ENCODE assay signal across 8 cellular contexts in the genomic region with DNA sequence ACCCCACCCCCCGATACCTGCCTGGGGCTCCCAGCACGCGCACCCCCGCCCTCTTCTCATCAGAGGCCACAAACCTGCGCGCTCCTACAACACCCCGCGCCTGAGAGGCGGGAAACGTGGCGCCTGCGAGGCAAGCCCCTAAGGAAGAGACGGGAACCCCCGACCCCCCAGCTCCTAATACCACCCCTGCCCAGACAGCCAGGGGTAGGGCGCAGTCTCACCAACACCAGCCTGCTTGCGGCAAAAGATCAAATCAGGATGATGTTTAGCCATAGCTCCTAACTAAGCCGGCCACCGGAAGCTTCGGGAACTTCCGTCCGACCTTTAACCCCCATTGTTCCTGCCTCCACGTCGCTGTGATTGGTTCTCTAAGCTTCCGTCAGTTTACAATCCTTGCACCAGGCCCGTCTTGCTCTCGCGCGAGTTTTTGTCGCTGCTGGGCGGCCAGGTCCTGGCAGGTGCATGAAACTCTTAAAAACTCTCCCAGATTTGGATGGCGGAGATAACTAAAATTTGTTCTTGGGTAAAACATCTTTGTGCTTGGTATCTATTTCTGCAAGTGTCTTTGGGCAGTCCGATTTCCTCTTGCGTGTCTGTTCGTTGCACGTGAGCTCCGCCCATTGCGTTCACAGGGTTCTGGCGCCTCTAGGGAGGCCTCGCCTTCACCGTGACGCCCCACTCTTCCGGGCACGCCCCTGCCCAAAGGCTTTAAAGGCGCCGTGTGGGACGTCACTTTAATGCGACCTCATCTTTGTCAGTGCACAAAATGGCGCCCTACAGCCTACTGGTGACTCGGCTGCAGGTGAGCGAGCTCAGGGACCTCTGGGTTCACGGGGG. TPM values are rescaled to one million over a fixed set of nuclear protein-coding genes. Genes with fewer than 3 reads are reported as not detected.
DNase-seq lines count a peak whose midpoint lies in the region; ATAC-seq, FAIRE-seq and TF ChIP-seq lines count a peak whose summit lies in the region.

TSS of gene ACO2 (plus strand) at position 737 of the 837 bp plus-strand sequence. CDS start at position 767, 30 bp downstream.
A gene with protein sequence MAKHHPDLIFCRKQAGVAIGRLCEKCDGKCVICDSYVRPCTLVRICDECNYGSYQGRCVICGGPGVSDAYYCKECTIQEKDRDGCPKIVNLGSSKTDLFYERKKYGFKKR (minus strand): TSS at position 312 of the 837 bp plus-strand sequence. CDS start 39 bp downstream, at position 273.

- no peak for TF ChIP-seq EP300 in esophagus muscularis mucosa (IDR thresholded peaks at IDR 0.05)

- H3K27me3 ChIP-seq in esophagus muscularis mucosa: no peaks in the 10 kb centered on the region
- H3K27me3 ChIP-seq in muscle layer of duodenum (ENCODE audit: low read depth, low read length): no peaks in the 10 kb centered on the region

- intact Hi-C loops in esophagus muscularis mucosa (cut with DNase I): no loop called here

- H3K4me1 ChIP-seq in esophagus muscularis mucosa (peaks cover 50 to 65% (median 59%) of the 10 kb centered on the region in 4 donors), muscle layer of duodenum (ENCODE audit: control insufficient read depth in 1 of 2, insufficient read depth in 2 of 2, low read length in 2 of 2) (peaks cover 9 to 45% of the 10 kb centered on the region in 2 donors)

- H3K4me3 ChIP-seq in esophagus muscularis mucosa (peak within 1 kb of the TSS; percentile 80 to 96 (median 90)), muscle layer of duodenum (ENCODE audit: low read depth in 1 of 2, low read length in 2 of 2) (peak within 1 kb of the TSS; percentile 83 to 100)

- FAIRE-seq in RCC 7860 (lab: Jason Lieb, UNC): peak; percentile 72

- H3K4me3 Mint-ChIP-seq in activated T-cell treated with anti-CD3 and anti-CD28 coated beads, Interleukin-2, amount 50 U/mL, for 72 hours: peak within 1 kb of the TSS; percentile 83 to 98

- no peaks in the 10 kb centered on the region for H3K9me3 ChIP-seq in KOPT-K1 (ENCODE audit: insufficient read depth, low read length, poor library complexity, severe bottlenecking)
- no peaks in the 10 kb centered on the region for H3K9me3 ChIP-seq in esophagus muscularis mucosa
- no peaks in the 10 kb centered on the region for H3K9me3 ChIP-seq in muscle layer of duodenum (ENCODE audit: control insufficient read depth in 1 of 2, low read length in 2 of 2)

- peaks cover 63% of the 10 kb centered on the region for H3K36me3 ChIP-seq in KOPT-K1 (ENCODE audit: insufficient read depth, low read length)
- peaks cover 36 to 48% (median 42%) of the 10 kb centered on the region in 4 donors for H3K36me3 ChIP-seq in esophagus muscularis mucosa
- peaks cover 33 to 45% of the 10 kb centered on the region in 2 donors for H3K36me3 ChIP-seq in muscle layer of duodenum (ENCODE audit: control insufficient read depth in 1 of 2, insufficient read depth in 2 of 2, low read length in 2 of 2)

- ATAC-seq in GM21786 (IDR thresholded peaks at IDR 0.05; ENCODE audit: unreplicated experiment): peak; percentile 90
- ATAC-seq in activated T-cell treated with anti-CD3 and anti-CD28 coated beads, Interleukin-2, amount 50 U/mL, for 72 hours (replicated peaks in 1 of 2): peak; percentile 95

- TF ChIP-seq CTCF in esophagus muscularis mucosa (IDR thresholded peaks at IDR 0.05): no peak

- H3K4me1 Mint-ChIP-seq in activated T-cell treated with anti-CD3 and anti-CD28 coated beads, Interleukin-2, amount 50 U/mL, for 72 hours (ENCODE audit: low read depth): peaks cover 61% of the 10 kb centered on the region

- no peaks in the 10 kb centered on the region for H3K9me3 Mint-ChIP-seq in activated T-cell treated with anti-CD3 and anti-CD28 coated beads, Interleukin-2, amount 50 U/mL, for 72 hours

- TF ChIP-seq POLR2A in esophagus muscularis mucosa (IDR thresholded peaks at IDR 0.05; ENCODE audit: low read depth): peak; percentile 68

- H3K36me3 Mint-ChIP-seq in activated T-cell treated with anti-CD3 and anti-CD28 coated beads, Interleukin-2, amount 50 U/mL, for 72 hours (ENCODE audit: insufficient read depth in 2 of 2): peaks cover 16 to 24% of the 10 kb centered on the region in 2 donors

- H3K27ac Mint-ChIP-seq in activated T-cell treated with anti-CD3 and anti-CD28 coated beads, Interleukin-2, amount 50 U/mL, for 72 hours: peak within 1 kb of the TSS; percentile 95

- 1% methylated on average over 37 of the region's 51 CpGs for WGBS in esophagus muscularis mucosa

- H3K27me3 Mint-ChIP-seq in activated T-cell treated with anti-CD3 and anti-CD28 coated beads, Interleukin-2, amount 50 U/mL, for 72 hours (ENCODE audit: low read depth): no peaks in the 10 kb centered on the region

- peak; percentile 81 for DNase-seq in DMS79 (lab: John Stamatoyannopoulos, UW)
- DNase-seq in RCC 7860 (ENCODE audit: low spot score): peak; percentile 91
- peak; percentile 98 for DNase-seq in activated T-cell treated with anti-CD3 and anti-CD28 coated beads, Interleukin-2, amount 50 U/mL, for 72 hours
- DNase-seq in esophagus muscularis mucosa (ENCODE audit: extremely low spot score): peak; percentile 99
- DNase-seq in stimulated activated CD8-positive, alpha-beta memory T cell treated with anti-CD3 and anti-CD28 coated beads, Interleukin-7, amount 100 ng/mL, for 4 hours (ENCODE audit: low read depth in 2 of 2): peak; percentile 94 to 97

- H3K27ac ChIP-seq in KOPT-K1 (ENCODE audit: low read depth, low read length, poor library complexity, severe bottlenecking) (peak within 1 kb of the TSS; percentile 90), esophagus muscularis mucosa (replicated peaks in 1 of 4) (peak within 1 kb of the TSS; percentile 95 to 98 (median 96)), muscle layer of duodenum (ENCODE audit: low read length) (peak within 1 kb of the TSS; percentile 98)

RNA-seq across cellular contexts. Expression of gene ACO2, which starts in this region (rescaled TPM):
- total RNA-seq in activated T-cell treated with anti-CD3 and anti-CD28 coated beads, Interleukin-2, amount 50 U/mL, for 72 hours: 10 to 100 TPM; 73.3 to 74.9 TPM
- 100 to 1,000 TPM; 141 to 214 (median 166) TPM for total RNA-seq in esophagus muscularis mucosa

RNA-seq across cellular contexts. Expression of the second gene that starts in this region (rescaled TPM):
- total RNA-seq in activated T-cell treated with anti-CD3 and anti-CD28 coated beads, Interleukin-2, amount 50 U/mL, for 72 hours: 10 to 100 TPM; 69.2 to 77.4 TPM
- 10 to 100 TPM; 36.5 to 46.1 (median 42.2) TPM for total RNA-seq in esophagus muscularis mucosa

Comparison
In these comparisons a context has a peak if more than half of its experiments do, and no peak if none do; other contexts are left out.
1. Peak in every context shown above with its lines: DNase-seq, ATAC-seq, H3K4me3 ChIP-seq and H3K27ac ChIP-seq.